Comparison of ENCODE assay signal across 7 cellular contexts in genomic region chr3:194959666-194960065, GRCh38.
DNase-seq lines count a peak whose midpoint lies in the region; ATAC-seq and TF ChIP-seq lines count a peak whose summit lies in the region.
"Not testable (repeated sequence)": the region's sequence is repeated elsewhere in the genome, so short reads cannot be mapped to it uniquely, and the experiment has no call there.

No MANE protein-coding gene starts in this region.

- intact Hi-C loops in breast epithelium (cut with DNase I; ENCODE audit: low total_unique reads); stomach (cut with DNase I; ENCODE audit: low total_unique reads): not testable (repeated sequence)

- H3K4me3 ChIP-seq in breast epithelium, coronary artery, stomach: not testable (repeated sequence)

- not testable (repeated sequence) for H3K4me1 ChIP-seq in breast epithelium, stomach

- not testable (repeated sequence) for TF ChIP-seq CTCF in breast epithelium (IDR thresholded peaks at IDR 0.05); coronary artery (IDR thresholded peaks at IDR 0.05); stomach (IDR thresholded peaks at IDR 0.05)

- DNase-seq in breast epithelium (ENCODE audit: low spot score in 2 of 2) (peak; percentile 3 to 24), coronary artery (ENCODE audit: low spot score) (peak; percentile 45), ecto neural progenitor cell (ENCODE audit: low spot score) (peak; percentile 9), left lobe of liver (ENCODE audit: low spot score) (peak; percentile 8), mesenteric fat pad (ENCODE audit: low spot score) (peak; percentile 65), stomach (peak; percentile 16), ureter (ENCODE audit: low spot score) (peak; percentile 9)

- not testable (repeated sequence) for TF ChIP-seq POLR2A in breast epithelium (IDR thresholded peaks at IDR 0.05); stomach (IDR thresholded peaks at IDR 0.05)

- WGBS in stomach, 5 donors, result 92 to 95% (median 94%) methylated on average over 10 of the region's 10 CpGs

- not testable (repeated sequence) for H3K27ac ChIP-seq in breast epithelium, coronary artery, stomach

- H3K9me3 ChIP-seq in breast epithelium, stomach: not testable (repeated sequence)

- H3K27me3 ChIP-seq in breast epithelium, stomach: not testable (repeated sequence)

- not testable (repeated sequence) for TF ChIP-seq EP300 in stomach (IDR thresholded peaks at IDR 0.05)

- not testable (repeated sequence) for ATAC-seq in left lobe of liver

- H3K36me3 ChIP-seq in breast epithelium, stomach: not testable (repeated sequence)

Comparison
In these comparisons a context has a peak if more than half of its experiments do, and no peak if none do; other contexts are left out.
1. DNase-seq: peak in every context shown above with its lines; median percentile 65 in mesenteric fat pad; 45 in coronary artery; 16 in stomach; 14 in breast epithelium; 9 in ecto neural progenitor cell; 9 in ureter; 8 in left lobe of liver.